1 cellular context compared by ENCODE assay signal in genomic region chr11:126165366-126166156, GRCh38.
TF ChIP-seq lines count a peak whose summit lies in the region.

No MANE protein-coding gene starts in this region.

TF ChIP-seq in HepG2, 621 proteins besides CTCF, POLR2A, EP300 and RAD21 (continued from another document and continues in another):
- TF ChIP-seq ZNF512B (CRISPR knock-in tag; IDR thresholded peaks at IDR 0.05; ENCODE audit: borderline replicate concordance) = no peak
- peak; percentile 33; the same call in 1 of the 2 replicates for TF ChIP-seq ZNF292 (CRISPR knock-in tag; IDR thresholded peaks at IDR 0.05; ENCODE audit: borderline replicate concordance, low read depth)
- 0 out of 2 replicates have a peak, but pooled peaks have one; percentile 25 for TF ChIP-seq KMT2B (CRISPR knock-in tag; IDR thresholded peaks at IDR 0.05)
- TF ChIP-seq CHD2 (IDR thresholded peaks at IDR 0.05; ENCODE audit: low read depth, low read length) = no peak
- TF ChIP-seq ZNF460 (CRISPR knock-in tag; IDR thresholded peaks at IDR 0.05; ENCODE audit: borderline replicate concordance) = no peak
- peak; percentile 71; the same call in 1 of the 2 replicates for TF ChIP-seq HNF4G (IDR thresholded peaks at IDR 0.05; ENCODE audit: borderline replicate concordance, low read depth, low read length)
- TF ChIP-seq HNF4G (CRISPR knock-in tag; IDR thresholded peaks at IDR 0.05; ENCODE audit: borderline replicate concordance, low read depth) = no peak
- TF ChIP-seq RBFOX2 (IDR thresholded peaks at IDR 0.05; ENCODE audit: low read depth, low read length) = no peak
- no peak for TF ChIP-seq ZNF512 (CRISPR knock-in tag; IDR thresholded peaks at IDR 0.05)
- TF ChIP-seq SOX6 (IDR thresholded peaks at IDR 0.05) = no peak
- TF ChIP-seq SOX6 (CRISPR knock-in tag; IDR thresholded peaks at IDR 0.05) = no peak
- no peak for TF ChIP-seq ZNF891 (CRISPR knock-in tag; IDR thresholded peaks at IDR 0.05)
- TF ChIP-seq ZNF800 (CRISPR knock-in tag; IDR thresholded peaks at IDR 0.05) = no peak
- TF ChIP-seq SALL1 (CRISPR knock-in tag; IDR thresholded peaks at IDR 0.05) = peak; percentile 60; the same call in 1 of the 2 replicates
- peak; percentile 8; the same call in 1 of the 2 replicates for TF ChIP-seq ZNF446 (CRISPR knock-in tag; IDR thresholded peaks at IDR 0.05)
- peak; percentile 54; the same call in 1 of the 2 replicates for TF ChIP-seq BCL6 (CRISPR knock-in tag; IDR thresholded peaks at IDR 0.05)
- no peak for TF ChIP-seq ZNF784 (CRISPR knock-in tag; IDR thresholded peaks at IDR 0.05; ENCODE audit: borderline replicate concordance)
- TF ChIP-seq ZNF337 (CRISPR knock-in tag; IDR thresholded peaks at IDR 0.05; ENCODE audit: borderline replicate concordance, low read depth) = no peak
- peak; percentile 61; the same call in 1 of the 2 replicates for TF ChIP-seq GATAD2A (CRISPR knock-in tag; IDR thresholded peaks at IDR 0.05)
- no peak for TF ChIP-seq AGO2 (optimal IDR thresholded peaks at IDR 0.05; ENCODE audit: low read depth, low read length)
- no peak for TF ChIP-seq ZFP37 (CRISPR knock-in tag; IDR thresholded peaks at IDR 0.05; ENCODE audit: borderline replicate concordance)
- no peak for TF ChIP-seq POGZ (CRISPR knock-in tag; IDR thresholded peaks at IDR 0.05)
- TF ChIP-seq SRSF1 (optimal IDR thresholded peaks at IDR 0.05; ENCODE audit: low read depth, low read length) = no peak
- TF ChIP-seq ZNF343 (CRISPR knock-in tag; IDR thresholded peaks at IDR 0.05) = no peak
- no peak for TF ChIP-seq ZNF274 (CRISPR knock-in tag; IDR thresholded peaks at IDR 0.05)
- TF ChIP-seq ZNF10 (CRISPR knock-in tag; IDR thresholded peaks at IDR 0.05; ENCODE audit: borderline replicate concordance, low read depth) = no peak
- no peak for TF ChIP-seq MTERF4 (CRISPR knock-in tag; IDR thresholded peaks at IDR 0.05)
- no peak for TF ChIP-seq HOXD1 (CRISPR knock-in tag; IDR thresholded peaks at IDR 0.05)
- TF ChIP-seq SKIL (CRISPR knock-in tag; IDR thresholded peaks at IDR 0.05; ENCODE audit: borderline replicate concordance) = no peak
- no peak for TF ChIP-seq SP4 (CRISPR knock-in tag; IDR thresholded peaks at IDR 0.05)
- TF ChIP-seq ZNF549 (CRISPR knock-in tag; IDR thresholded peaks at IDR 0.05) = no peak
- TF ChIP-seq ZNF136 (CRISPR knock-in tag; IDR thresholded peaks at IDR 0.05; ENCODE audit: low read depth) = no peak
- no peak for TF ChIP-seq PBX2 (CRISPR knock-in tag; IDR thresholded peaks at IDR 0.05)
- no peak for TF ChIP-seq NR3C1 (CRISPR knock-in tag; IDR thresholded peaks at IDR 0.05)
- no peak for TF ChIP-seq ZNF678 (CRISPR knock-in tag; IDR thresholded peaks at IDR 0.05)
- TF ChIP-seq ZNF232 (CRISPR knock-in tag; IDR thresholded peaks at IDR 0.05; ENCODE audit: borderline replicate concordance) = no peak
- 0 out of 2 replicates have a peak, but pooled peaks have one; percentile 26 for TF ChIP-seq ZNF263 (CRISPR knock-in tag; IDR thresholded peaks at IDR 0.05)
- TF ChIP-seq SIX4 (CRISPR knock-in tag; IDR thresholded peaks at IDR 0.05) = no peak
- TF ChIP-seq PHF8 (CRISPR knock-in tag; IDR thresholded peaks at IDR 0.05) = no peak
- TF ChIP-seq GPBP1L1 (CRISPR knock-in tag; IDR thresholded peaks at IDR 0.05) = no peak
- TF ChIP-seq ZNF503 (CRISPR knock-in tag; IDR thresholded peaks at IDR 0.05) = no peak
- TF ChIP-seq CENPBD1 (CRISPR knock-in tag; IDR thresholded peaks at IDR 0.05; ENCODE audit: borderline replicate concordance, low read depth) = no peak
- no peak for TF ChIP-seq ZBTB39 (CRISPR knock-in tag; IDR thresholded peaks at IDR 0.05)
- peak; percentile 60; the same call in 1 of the 2 replicates for TF ChIP-seq PITX1 (CRISPR knock-in tag; IDR thresholded peaks at IDR 0.05)
- no peak for TF ChIP-seq NONO (IDR thresholded peaks at IDR 0.05)
- no peak for TF ChIP-seq NONO (CRISPR knock-in tag; conservative IDR thresholded peaks at IDR 0.05)
- no peak for TF ChIP-seq ZNF441 (CRISPR knock-in tag; IDR thresholded peaks at IDR 0.05; ENCODE audit: borderline replicate concordance)
- no peak for TF ChIP-seq ZC3H13 (CRISPR knock-in tag; IDR thresholded peaks at IDR 0.05)
